ENCODE assay signal across 1 cellular context in genomic region chr4:38132140-38132673, GRCh38.
A peak's percentile ranks its signal among the peaks of the same experiment; 100 is the strongest.
TF ChIP-seq lines count a peak whose summit lies in the region.

No MANE protein-coding gene starts in this region.

TF ChIP-seq in GM12878, 131 proteins besides CTCF, POLR2A, EP300 and RAD21 (continued from another document and continues in another):
- TF ChIP-seq CEBPZ (IDR thresholded peaks at IDR 0.05; ENCODE audit: low read depth, low read length) (no peak), MTA2 (IDR thresholded peaks at IDR 0.05; ENCODE audit: low read depth) (peak; percentile 99), PKNOX1 (IDR thresholded peaks at IDR 0.05) (peak; percentile 76), ZNF24 (IDR thresholded peaks at IDR 0.05) (peak; percentile 87), HDAC2 (IDR thresholded peaks at IDR 0.05) (no peak), RBBP5 (conservative IDR thresholded peaks at IDR 0.05) (no peak), STAT1 (conservative IDR thresholded peaks at IDR 0.05) (no peak; the same call in 1 of the 2 replicates), TCF3 (IDR thresholded peaks at IDR 0.05; ENCODE audit: borderline replicate concordance, insufficient read depth, low read depth, low read length) (peak; percentile 97), SIN3A (IDR thresholded peaks at IDR 0.05; ENCODE audit: low read depth, low read length) (no peak), BCLAF1 (IDR thresholded peaks at IDR 0.05) (no peak), MLLT1 (IDR thresholded peaks at IDR 0.05) (peak; percentile 85), ZBTB33 (IDR thresholded peaks at IDR 0.05) (no peak), SMAD5 (IDR thresholded peaks at IDR 0.05; ENCODE audit: low read depth) (peak; percentile 65), NKRF (conservative IDR thresholded peaks at IDR 0.05) (no peak), IKZF1 (conservative IDR thresholded peaks at IDR 0.05) (peak; percentile 98), SIX5 (IDR thresholded peaks at IDR 0.05; ENCODE audit: low read depth, low read length, severe bottlenecking) (no peak), ZNF384 (IDR thresholded peaks at IDR 0.05; ENCODE audit: borderline replicate concordance, low read depth, low read length) (peak; percentile 50; the same call in 1 of the 2 replicates), CBX5 (IDR thresholded peaks at IDR 0.05; ENCODE audit: low read depth) (no peak), NBN (IDR thresholded peaks at IDR 0.05) (peak; percentile 95), IRF4 (IDR thresholded peaks at IDR 0.05; ENCODE audit: low read depth, low read length) (peak; percentile 99), SREBF2 (IDR thresholded peaks at IDR 0.05; ENCODE audit: low read length) (no peak), RAD51 (IDR thresholded peaks at IDR 0.05) (peak; percentile 83), ZBTB11 (CRISPR knock-in tag; IDR thresholded peaks at IDR 0.05) (no peak), POLR2AphosphoS2 (IDR thresholded peaks at IDR 0.05; ENCODE audit: low read depth, low read length) (peak; percentile 52; the same call in 1 of the 2 replicates), NR2C2 (IDR thresholded peaks at IDR 0.05; ENCODE audit: borderline replicate concordance, control insufficient read depth, insufficient read length, low read depth) (no peak), SPI1 (IDR thresholded peaks at IDR 0.05; ENCODE audit: borderline replicate concordance, insufficient read depth, low read depth, low read length) (peak; percentile 75), HDGF (IDR thresholded peaks at IDR 0.05) (no peak), STAT3 (IDR thresholded peaks at IDR 0.05; ENCODE audit: low read depth, low read length) (peak; percentile 98), CHD1 (IDR thresholded peaks at IDR 0.05; ENCODE audit: low read depth, low read length) (no peak; the same call in 1 of the 2 replicates), TARDBP (IDR thresholded peaks at IDR 0.05; ENCODE audit: borderline replicate concordance) (no peak; the same call in 1 of the 2 replicates), CHD2 (IDR thresholded peaks at IDR 0.05; ENCODE audit: borderline replicate concordance, low read depth, low read length) (peak; percentile 94), CREB1 (IDR thresholded peaks at IDR 0.05; ENCODE audit: low read depth) (no peak), GATAD2B (conservative IDR thresholded peaks at IDR 0.05; ENCODE audit: low read depth) (peak; percentile 95), NRF1 (conservative IDR thresholded peaks at IDR 0.05; ENCODE audit: low read depth, low read length) (no peak), RUNX3 (IDR thresholded peaks at IDR 0.05; ENCODE audit: low read length) (no peak), GABPA (IDR thresholded peaks at IDR 0.05; ENCODE audit: low read depth) (no peak), MAX (IDR thresholded peaks at IDR 0.05; ENCODE audit: low read depth, low read length) (peak; percentile 43; the same call in 1 of the 2 replicates), POU2F2 (IDR thresholded peaks at IDR 0.05; ENCODE audit: borderline replicate concordance, low read depth, low read length) (peak; percentile 99), NFYA (IDR thresholded peaks at IDR 0.05; ENCODE audit: borderline replicate concordance, low read depth, low read length) (no peak), E2F8 (IDR thresholded peaks at IDR 0.05; ENCODE audit: low read depth, partially characterized antibody) (peak; percentile 81), USF2 (IDR thresholded peaks at IDR 0.05; ENCODE audit: borderline replicate concordance, low read depth, low read length) (no peak), ZBED1 (IDR thresholded peaks at IDR 0.05; ENCODE audit: borderline replicate concordance) (peak; percentile 99)
